24 cellular contexts compared by ENCODE assay signal in genomic region chr12:85639834-85640233, GRCh38.
"Had no signal": no experiment of that assay in that cellular context is flagged by ENCODE, and none has a peak within 500 bp of the region (broad histone marks: within the 10 kb centered on the region; RNA-seq: fewer than 3 reads in every experiment).

No MANE protein-coding gene starts in this region.

- H3K4me3 ChIP-seq: coronary artery, esophagus muscularis mucosa, heart right ventricle, lower lobe of right lung, pancreas, right lobe of liver, stomach, thyroid gland had no signal

- H3K4me1 ChIP-seq: esophagus muscularis mucosa, heart right ventricle, lower lobe of right lung, right lobe of liver, stomach, thyroid gland had no signal

- H3K9me3 ChIP-seq: esophagus muscularis mucosa, lower lobe of right lung, pancreas, right lobe of liver, stomach, thyroid gland had no signal

- ATAC-seq: heart right ventricle; left colon; left ventricle myocardium superior; lower lobe of right lung; naive thymus-derived CD8-positive, alpha-beta T cell; pancreas; right lobe of liver; stimulated activated effector memory CD8-positive, alpha-beta T cell treated with anti-CD3 and anti-CD28 coated beads, Interleukin-12 subunit alpha, Interleukin-12 subunit beta, amount 100 ng/mL, for 72 hours had no signal

- DNase-seq: dermis blood vessel endothelial cell; effector memory CD4-positive, alpha-beta T cell; foreskin melanocyte; glutamatergic neuron; heart right ventricle; hippocampal formation; left colon; left ventricle myocardium superior; lower lobe of right lung; naive thymus-derived CD8-positive, alpha-beta T cell; nephron progenitor cell; nucleus accumbens; pancreas; right lobe of liver; small intestine; stimulated activated CD4-positive, alpha-beta T cell treated with anti-CD3 and anti-CD28 coated beads, Interleukin-12 subunit alpha, Interleukin-12 subunit beta, amount 100 ng/mL, for 4 hours; stimulated activated CD4-positive, alpha-beta T cell treated with anti-CD3 and anti-CD28 coated beads, Interleukin-1b, Interleukin-23, amount 100 ng/mL, for 48 hours; stimulated activated CD4-positive, alpha-beta T cell treated with anti-CD3 and anti-CD28 coated beads, Interleukin-4, amount 100 ng/mL, for 1 hour; stimulated activated naive CD4-positive, alpha-beta T cell treated with Interleukin-2 at 50 U/mL for 16 hours; stomach; thyroid gland had no signal

- H3K27ac ChIP-seq: coronary artery, esophagus muscularis mucosa, heart right ventricle, lower lobe of right lung, pancreas, right lobe of liver, stomach, thyroid gland had no signal

- H3K27me3 ChIP-seq: esophagus muscularis mucosa, heart right ventricle, pancreas, right lobe of liver, stomach, thyroid gland had no signal

- H3K36me3 ChIP-seq: esophagus muscularis mucosa, heart right ventricle, lower lobe of right lung, pancreas, right lobe of liver, stomach, thyroid gland had no signal
